10 cellular contexts compared by ENCODE assay signal in genomic region chr2:20897874-20898453, GRCh38.
"Had no signal": no experiment of that assay in that cellular context is flagged by ENCODE, and none has a peak within 500 bp of the region (broad histone marks: within the 10 kb centered on the region; RNA-seq: fewer than 3 reads in every experiment).

No MANE protein-coding gene starts in this region.

- H3K9me3 ChIP-seq: HAP-1 had no signal

- H2AFZ ChIP-seq: GM23248 had no signal

- H3K4me3 ChIP-seq: GM23248, HAP-1 had no signal

- H3K4me1 ChIP-seq: HAP-1 had no signal

- FAIRE-seq: HTR-8/SVneo had no signal

- H3K9ac ChIP-seq: GM23248, KMS-11 had no signal

- H3K4me2 ChIP-seq: KMS-11 had no signal

- ATAC-seq: HCT116 had no signal

- H3K36me3 ChIP-seq: HAP-1 had no signal

- DNase-seq: GM23248, GOT3, H7, HFFc6, KBM-7 had no signal

- H3K27ac ChIP-seq: GM23248, HL-60, KMS-11 had no signal
